In genomic region chr9:128124873-128125574, GRCh38 we compare ENCODE assay signal across 1 cellular context.
A peak's percentile ranks its signal among the peaks of the same experiment; 100 is the strongest.
TF ChIP-seq lines count a peak whose summit lies in the region.

No MANE protein-coding gene starts in this region.

TF ChIP-seq in K562, 482 proteins besides CTCF, POLR2A, EP300 and RAD21 (continued from another document and continues in another):
- TF ChIP-seq SETDB1 (IDR thresholded peaks at IDR 0.05; ENCODE audit: low read length) (no peak), THAP12 (CRISPR knock-in tag; IDR thresholded peaks at IDR 0.05) (no peak), NFIX (CRISPR knock-in tag; IDR thresholded peaks at IDR 0.05; ENCODE audit: low read depth) (no peak), SMAD1 (IDR thresholded peaks at IDR 0.05; ENCODE audit: low read depth, low read length, partially characterized antibody) (no peak), SMARCE1 (IDR thresholded peaks at IDR 0.05) (no peak), TCF7 (IDR thresholded peaks at IDR 0.05; ENCODE audit: borderline replicate concordance) (no peak), ERF (CRISPR knock-in tag; IDR thresholded peaks at IDR 0.05) (no peak), ESRRB (CRISPR knock-in tag; IDR thresholded peaks at IDR 0.05; ENCODE audit: borderline replicate concordance) (no peak), RBM25 (IDR thresholded peaks at IDR 0.05; ENCODE audit: low read depth, low read length, severe bottlenecking) (peak; percentile 84), PRDM10 (IDR thresholded peaks at IDR 0.05; ENCODE audit: partially characterized antibody) (no peak), RB1 (IDR thresholded peaks at IDR 0.05; ENCODE audit: low read depth) (0 out of 2 replicates have a peak, but pooled peaks have one; percentile 9), EZH2 (IDR thresholded peaks at IDR 0.05; ENCODE audit: borderline replicate concordance, low read depth, low read length) (no peak), RBM15 (IDR thresholded peaks at IDR 0.05; ENCODE audit: insufficient read depth, low read length) (no peak), ZNF398 (CRISPR knock-in tag; IDR thresholded peaks at IDR 0.05) (no peak), CTBP1 (IDR thresholded peaks at IDR 0.05; ENCODE audit: borderline replicate concordance) (peak; percentile 59; the same call in 1 of the 2 replicates), MYC (IDR thresholded peaks at IDR 0.05; ENCODE audit: low read depth, low read length) (0 out of 2 replicates have a peak, but pooled peaks have one; percentile 21), MYC (CRISPR knock-in tag; IDR thresholded peaks at IDR 0.05; ENCODE audit: borderline replicate concordance, low read depth) (no peak), ZNF668 (CRISPR knock-in tag; IDR thresholded peaks at IDR 0.05) (no peak), CREB5 (CRISPR knock-in tag; IDR thresholded peaks at IDR 0.05) (no peak), HMG20A (CRISPR knock-in tag; conservative IDR thresholded peaks at IDR 0.05) (no peak), ZBTB26 (CRISPR knock-in tag; IDR thresholded peaks at IDR 0.05) (no peak), RCOR1 (IDR thresholded peaks at IDR 0.05; ENCODE audit: borderline replicate concordance in 1 of 2, low read depth in 2 of 2, low read length in 2 of 2) (peak in 1 of 2 experiments; percentile 49; a peak in 1 of 4 replicates), CAMTA2 (CRISPR knock-in tag; conservative IDR thresholded peaks at IDR 0.05) (no peak), ZBTB7A (IDR thresholded peaks at IDR 0.05; ENCODE audit: borderline replicate concordance, control insufficient read depth, low read depth, low read length) (no peak), ZBTB9 (CRISPR knock-in tag; IDR thresholded peaks at IDR 0.05) (no peak), ARID1B (IDR thresholded peaks at IDR 0.05) (0 out of 2 replicates have a peak, but pooled peaks have one; percentile 11), SMAD3 (CRISPR knock-in tag; conservative IDR thresholded peaks at IDR 0.05) (no peak), ILF3 (IDR thresholded peaks at IDR 0.05; ENCODE audit: borderline replicate concordance) (no peak), RFX5 (IDR thresholded peaks at IDR 0.05; ENCODE audit: low read depth, low read length) (no peak), PBX2 (CRISPR knock-in tag; IDR thresholded peaks at IDR 0.05; ENCODE audit: low read depth) (no peak), PBX2 (tag; conservative IDR thresholded peaks at IDR 0.05; ENCODE audit: low read depth) (no peak), FOXM1 (IDR thresholded peaks at IDR 0.05; ENCODE audit: low read depth) (no peak), FOXM1 (CRISPR knock-in tag; IDR thresholded peaks at IDR 0.05; ENCODE audit: low read depth) (no peak), HDAC6 (IDR thresholded peaks at IDR 0.05; ENCODE audit: low read depth, low read length) (no peak), GATAD2A (IDR thresholded peaks at IDR 0.05) (no peak), ZFP36 (IDR thresholded peaks at IDR 0.05; ENCODE audit: low read depth, low read length, partially characterized antibody) (peak; percentile 85), CEBPG (CRISPR knock-in tag; IDR thresholded peaks at IDR 0.05) (0 out of 2 replicates have a peak, but pooled peaks have one; percentile 15), CEBPG (tag; conservative IDR thresholded peaks at IDR 0.05 in 1 of 2, IDR thresholded peaks at IDR 0.05 in 1 of 2) (no peak), HDGF (IDR thresholded peaks at IDR 0.05) (0 out of 2 replicates have a peak, but pooled peaks have one; percentile 20), TAF7 (tag; IDR thresholded peaks at IDR 0.05) (no peak), NFRKB (IDR thresholded peaks at IDR 0.05; ENCODE audit: low read depth) (no peak), HNRNPK (IDR thresholded peaks at IDR 0.05; ENCODE audit: low read depth, low read length, poor library complexity, severe bottlenecking) (no peak), CREB3 (tag; conservative IDR thresholded peaks at IDR 0.05; ENCODE audit: low read depth) (no peak), CHD2 (IDR thresholded peaks at IDR 0.05; ENCODE audit: low read depth, low read length) (0 out of 2 replicates have a peak, but pooled peaks have one; percentile 12), SMARCA5 (IDR thresholded peaks at IDR 0.05) (peak; percentile 93), XRCC5 (IDR thresholded peaks at IDR 0.05; ENCODE audit: low read depth, low read length) (peak; percentile 43; the same call in 1 of the 2 replicates)
